ENCODE assay signal across 8 cellular contexts in genomic region chr10:22379059-22379458, GRCh38. TPM values are rescaled to one million over a fixed set of nuclear protein-coding genes. Genes with fewer than 3 reads are reported as not detected.
DNase-seq lines count a peak whose midpoint lies in the region; ATAC-seq and TF ChIP-seq lines count a peak whose summit lies in the region.
"Had no signal": no experiment of that assay in that cellular context is flagged by ENCODE, and none has a peak within 500 bp of the region (broad histone marks: within the 10 kb centered on the region; RNA-seq: fewer than 3 reads in every experiment).

No MANE protein-coding gene starts in this region.

- no peak for TF ChIP-seq CTCF in Peyer's patch (IDR thresholded peaks at IDR 0.05)
- TF ChIP-seq CTCF in PC-3 (conservative IDR thresholded peaks at IDR 0.05; ENCODE audit: low read depth, low read length), result no peak

- no TSS peak for BruUV-seq in PC-3 (replicated peaks; lab: Mats Ljungman, UMichigan)

- no peaks in the 10 kb centered on the region for H3K9me3 ChIP-seq in Peyer's patch
- H3K9me3 ChIP-seq in PC-3 (ENCODE audit: low read length), result no peaks in the 10 kb centered on the region

- H3K36me3 ChIP-seq in Peyer's patch (no peaks in the 10 kb centered on the region), PC-3 (ENCODE audit: low read depth, low read length) (no peaks in the 10 kb centered on the region)

- CTCF ChIA-PET in PC-3 (lab: Charles Lee), result no interaction called here

- DNase-seq in activated T-cell treated with anti-CD3 and anti-CD28 coated beads, Interleukin-2, amount 50 U/mL, for 24 hours, result peak; percentile 39
- DNase-seq in stimulated activated CD8-positive, alpha-beta memory T cell treated with anti-CD3 and anti-CD28 coated beads, Interleukin-7, amount 100 ng/mL, for 4 hours (ENCODE audit: low read depth in 2 of 2), result peak; percentile 20 to 34
- DNase-seq in Peyer's patch (no peak), PC-3 (no peak), DMS153 treated with DMSO at 0.1 percent for 48 hours (lab: John Stamatoyannopoulos, UW; ENCODE audit: unreplicated experiment) (no peak)

- no peaks in the 10 kb centered on the region for H3K9me3 Mint-ChIP-seq in activated T-cell treated with anti-CD3 and anti-CD28 coated beads, Interleukin-2, amount 50 U/mL, for 24 hours

- no peaks in the 10 kb centered on the region for H3K79me2 ChIP-seq in PC-3 (ENCODE audit: low read length)

- POLR2A ChIA-PET in PC-3 (lab: Charles Lee; ENCODE audit: unreplicated experiment), result interaction anchor here (0.5 kb wide), 1 partner anchor 23 kb away, joined by 3 read pairs; no protein-coding TSS in a partner anchor

- H3K4me3 ChIP-seq in Peyer's patch, result no peak overlapping the region
- no peak overlapping the region for H3K4me3 ChIP-seq in PC-3 (ENCODE audit: low read length)

- H3K4me1 ChIP-seq in Peyer's patch, result no peaks in the 10 kb centered on the region
- H3K4me1 ChIP-seq in PC-3 (ENCODE audit: insufficient read depth, low read length), result peaks cover 8% of the 10 kb centered on the region; the same call in 1 of the 2 replicates

- H4K20me1 ChIP-seq in PC-3 (ENCODE audit: low read length), result no peaks in the 10 kb centered on the region

- H3K4me2 ChIP-seq in PC-3 (ENCODE audit: low read length), result no peak overlapping the region

- H3K4me1 Mint-ChIP-seq in activated T-cell treated with anti-CD3 and anti-CD28 coated beads, Interleukin-2, amount 50 U/mL, for 24 hours (ENCODE audit: low read depth), result peaks cover 19% of the 10 kb centered on the region

- intact Hi-C loops in PC-3 (cut with micrococcal nuclease), result no loop called here

- H3K27me3 ChIP-seq in Peyer's patch (no peaks in the 10 kb centered on the region), PC-3 (ENCODE audit: low read length) (no peaks in the 10 kb centered on the region)

- peak; percentile 60 for ATAC-seq in GM19452 (IDR thresholded peaks at IDR 0.05; ENCODE audit: unreplicated experiment)
- ATAC-seq in HG03066 (IDR thresholded peaks at IDR 0.05; ENCODE audit: low read depth, unreplicated experiment), result peak; percentile 49
- no peak for ATAC-seq in PC-3

- no peak overlapping the region for H3K9ac ChIP-seq in PC-3 (ENCODE audit: low read length)

- no peak for TF ChIP-seq POLR2A in Peyer's patch (IDR thresholded peaks at IDR 0.05)

- H3K27me3 Mint-ChIP-seq in activated T-cell treated with anti-CD3 and anti-CD28 coated beads, Interleukin-2, amount 50 U/mL, for 24 hours, result no peaks in the 10 kb centered on the region

- H2AFZ ChIP-seq in PC-3 (ENCODE audit: low read length), result no peak overlapping the region

- no peak overlapping the region for H3K27ac ChIP-seq in Peyer's patch
- H3K27ac ChIP-seq in PC-3 (ENCODE audit: low read length), result no peak overlapping the region

- H3F3A ChIP-seq in PC-3 (ENCODE audit: low read length, unreplicated experiment), result no peaks in the 10 kb centered on the region

- peak overlapping the region; percentile 28 for H3K27ac Mint-ChIP-seq in activated T-cell treated with anti-CD3 and anti-CD28 coated beads, Interleukin-2, amount 50 U/mL, for 24 hours

- peak overlapping the region; percentile 3 for H3K4me3 Mint-ChIP-seq in activated T-cell treated with anti-CD3 and anti-CD28 coated beads, Interleukin-2, amount 50 U/mL, for 24 hours

- H3K9me2 ChIP-seq in PC-3 (replicated peaks; ENCODE audit: low read length), result no peaks in the 10 kb centered on the region

- no peaks in the 10 kb centered on the region for H3K36me3 Mint-ChIP-seq in activated T-cell treated with anti-CD3 and anti-CD28 coated beads, Interleukin-2, amount 50 U/mL, for 24 hours (ENCODE audit: low read depth)

RNA-seq across cellular contexts. Expression of gene SPAG6, which starts 33.8 kb away (rescaled TPM):
- total RNA-seq in Peyer's patch, result not detected
- total RNA-seq in PC-3 (2014; rRNA removed), result 0.04 and 0.12 TPM in 2 replicates
- total RNA-seq: bronchial epithelial cell had no signal

RNA-seq across cellular contexts. Expression of gene BMI1, which starts 58.2 kb away (rescaled TPM):
- total RNA-seq in Peyer's patch (10 to 100 TPM; 15.6 to 47.9 (median 17.6) TPM), PC-3 (2014; rRNA removed) (119 and 124 TPM in 2 replicates)

Comparison
In these comparisons a context has a peak if more than half of its experiments do, and no peak if none do; other contexts are left out.
1. DNase-seq: peak in activated T-cell treated with anti-CD3 and anti-CD28 coated beads, Interleukin-2, amount 50 U/mL, for 24 hours (single experiment) and stimulated activated CD8-positive, alpha-beta memory T cell treated with anti-CD3 and anti-CD28 coated beads, Interleukin-7, amount 100 ng/mL, for 4 hours (2 of 2); none in Peyer's patch (0 of 3), PC-3 (single experiment) and DMS153 treated with DMSO at 0.1 percent for 48 hours (single experiment).